2 cellular contexts compared by ENCODE assay signal in the genomic region with DNA sequence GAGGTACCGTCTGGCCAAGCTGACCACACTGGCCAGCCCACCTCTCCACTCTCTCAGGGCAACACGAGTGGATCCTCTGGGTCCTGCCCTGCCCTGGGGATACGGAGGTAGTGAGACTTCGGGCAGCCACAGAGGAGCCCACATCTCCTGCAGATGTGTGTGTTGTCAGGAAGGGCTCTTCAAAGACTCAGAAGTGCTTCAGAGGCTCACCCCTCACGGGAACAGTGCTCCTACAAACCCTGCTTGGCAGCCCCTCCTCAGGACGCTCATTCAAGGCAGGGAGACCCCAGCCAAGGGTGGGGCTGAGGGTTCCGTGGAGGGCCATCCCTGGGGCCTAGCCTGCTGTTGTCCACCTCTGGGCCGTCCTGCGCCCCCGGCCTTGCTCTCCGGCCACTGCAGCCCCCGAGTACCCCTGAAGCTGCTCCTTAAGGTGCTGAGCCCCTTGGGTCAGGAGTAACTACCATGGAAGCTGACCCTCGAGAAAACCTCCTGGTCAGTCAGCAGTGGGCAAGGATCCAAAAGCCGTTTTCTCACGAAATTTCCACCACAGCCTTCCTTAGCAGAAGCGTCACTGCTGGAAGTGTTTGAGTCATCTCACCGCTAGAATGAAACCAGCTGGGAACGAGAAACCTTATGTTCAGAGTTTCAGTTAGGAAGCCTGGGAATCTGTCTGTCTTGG.
TF ChIP-seq lines count a peak whose summit lies in the region.

No MANE protein-coding gene starts in this region.

TF ChIP-seq in HepG2, 621 proteins besides CTCF, POLR2A, EP300 and RAD21:
- TF ChIP-seq, protein P1, sequence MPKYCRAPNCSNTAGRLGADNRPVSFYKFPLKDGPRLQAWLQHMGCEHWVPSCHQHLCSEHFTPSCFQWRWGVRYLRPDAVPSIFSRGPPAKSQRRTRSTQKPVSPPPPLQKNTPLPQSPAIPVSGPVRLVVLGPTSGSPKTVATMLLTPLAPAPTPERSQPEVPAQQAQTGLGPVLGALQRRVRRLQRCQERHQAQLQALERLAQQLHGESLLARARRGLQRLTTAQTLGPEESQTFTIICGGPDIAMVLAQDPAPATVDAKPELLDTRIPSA (CRISPR knock-in tag; IDR thresholded peaks at IDR 0.05; ENCODE audit: borderline replicate concordance): no peak
- TF ChIP-seq ZNF589 (CRISPR knock-in tag; conservative IDR thresholded peaks at IDR 0.05) (no peak), ZNF235 (CRISPR knock-in tag; IDR thresholded peaks at IDR 0.05; ENCODE audit: borderline replicate concordance) (no peak), FOSL2 (CRISPR knock-in tag; IDR thresholded peaks at IDR 0.05) (no peak), ZFP36L2 (CRISPR knock-in tag; IDR thresholded peaks at IDR 0.05) (no peak), SP140L (CRISPR knock-in tag; IDR thresholded peaks at IDR 0.05; ENCODE audit: borderline replicate concordance) (no peak), KDM4B (CRISPR knock-in tag; IDR thresholded peaks at IDR 0.05) (no peak), PHF5A (CRISPR knock-in tag; IDR thresholded peaks at IDR 0.05; ENCODE audit: low read depth, unreplicated experiment) (no peak), ZNF292 (CRISPR knock-in tag; IDR thresholded peaks at IDR 0.05; ENCODE audit: borderline replicate concordance, low read depth) (no peak)

TF ChIP-seq in WTC11, 78 proteins besides CTCF, POLR2A, EP300 and RAD21:
- TF ChIP-seq PRDM15 (CRISPR knock-in tag; IDR thresholded peaks at IDR 0.05): no peak
- TF ChIP-seq, protein P2, sequence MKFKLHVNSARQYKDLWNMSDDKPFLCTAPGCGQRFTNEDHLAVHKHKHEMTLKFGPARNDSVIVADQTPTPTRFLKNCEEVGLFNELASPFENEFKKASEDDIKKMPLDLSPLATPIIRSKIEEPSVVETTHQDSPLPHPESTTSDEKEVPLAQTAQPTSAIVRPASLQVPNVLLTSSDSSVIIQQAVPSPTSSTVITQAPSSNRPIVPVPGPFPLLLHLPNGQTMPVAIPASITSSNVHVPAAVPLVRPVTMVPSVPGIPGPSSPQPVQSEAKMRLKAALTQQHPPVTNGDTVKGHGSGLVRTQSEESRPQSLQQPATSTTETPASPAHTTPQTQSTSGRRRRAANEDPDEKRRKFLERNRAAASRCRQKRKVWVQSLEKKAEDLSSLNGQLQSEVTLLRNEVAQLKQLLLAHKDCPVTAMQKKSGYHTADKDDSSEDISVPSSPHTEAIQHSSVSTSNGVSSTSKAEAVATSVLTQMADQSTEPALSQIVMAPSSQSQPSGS (CRISPR knock-in tag; IDR thresholded peaks at IDR 0.05; ENCODE audit: borderline replicate concordance, low read depth): no peak
- TF ChIP-seq NFYB (CRISPR knock-in tag; conservative IDR thresholded peaks at IDR 0.05; ENCODE audit: low read depth): no peak
- TF ChIP-seq MXD4 (CRISPR knock-in tag; IDR thresholded peaks at IDR 0.05; ENCODE audit: borderline replicate concordance): no peak
- TF ChIP-seq, protein P3, sequence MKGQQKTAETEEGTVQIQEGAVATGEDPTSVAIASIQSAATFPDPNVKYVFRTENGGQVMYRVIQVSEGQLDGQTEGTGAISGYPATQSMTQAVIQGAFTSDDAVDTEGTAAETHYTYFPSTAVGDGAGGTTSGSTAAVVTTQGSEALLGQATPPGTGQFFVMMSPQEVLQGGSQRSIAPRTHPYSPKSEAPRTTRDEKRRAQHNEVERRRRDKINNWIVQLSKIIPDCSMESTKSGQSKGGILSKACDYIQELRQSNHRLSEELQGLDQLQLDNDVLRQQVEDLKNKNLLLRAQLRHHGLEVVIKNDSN (CRISPR knock-in tag; IDR thresholded peaks at IDR 0.05): no peak
